10 cellular contexts compared by ENCODE assay signal in the genomic region with DNA sequence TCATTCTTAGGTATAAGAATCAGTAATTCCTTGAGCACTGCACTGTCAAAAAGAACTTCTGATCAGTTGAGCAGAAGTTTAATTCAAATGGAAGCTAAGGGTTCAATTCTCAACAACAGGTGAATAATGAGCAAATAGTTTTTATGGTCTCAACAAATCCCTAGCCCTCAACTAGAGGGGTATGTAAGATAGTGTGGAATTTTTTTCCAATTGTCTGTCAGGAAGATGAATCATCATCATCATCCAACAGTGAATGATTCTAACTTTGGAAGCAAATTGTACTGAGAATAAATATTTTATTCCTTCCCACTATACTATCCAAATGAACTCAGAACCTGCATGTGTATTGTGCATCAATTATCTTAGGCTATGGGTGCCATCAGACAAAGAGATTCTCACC.
"Had no signal": no experiment of that assay in that cellular context is flagged by ENCODE, and none has a peak within 500 bp of the region (broad histone marks: within the 10 kb centered on the region; RNA-seq: fewer than 3 reads in every experiment).

No MANE protein-coding gene starts in this region.

- H3K4me2 ChIP-seq: GM23338 had no signal

- FAIRE-seq: H1, H54, HTR-8/SVneo, K562 had no signal

- DNase-seq: H9, HCEC 1CT, IMR-90, KG1 had no signal

- H3K27ac ChIP-seq: HL-60 had no signal

- H3K4me3 ChIP-seq: GM23338, K562 had no signal

- H2AFZ ChIP-seq: GM23338 had no signal

- ATAC-seq: GM23338, K562 had no signal
